Comparison of ENCODE assay signal across 1 cellular context in genomic region chr19:48993175-48994034, GRCh38.
TF ChIP-seq lines count a peak whose summit lies in the region.

GYS1 (minus strand) TSS chr19:48993309; CDS start chr19:48993112, 197 bp downstream.
RUVBL2 (plus strand) TSS chr19:48993887; CDS start chr19:48993912, 25 bp downstream.

TF ChIP-seq in K562, 482 proteins besides CTCF, POLR2A, EP300 and RAD21 (continued from another document and continues in another):
- TF ChIP-seq MLLT1 (IDR thresholded peaks at IDR 0.05) (peak in 1 of 2 experiments; percentile 47; a peak in 2 of 4 replicates), XRCC4 (IDR thresholded peaks at IDR 0.05; ENCODE audit: extremely low read depth, insufficient read depth, insufficient read length) (no peak), SRSF3 (IDR thresholded peaks at IDR 0.05; ENCODE audit: insufficient read depth, low read length) (no peak), ILF3 (IDR thresholded peaks at IDR 0.05; ENCODE audit: borderline replicate concordance) (no peak), ZBTB7A (IDR thresholded peaks at IDR 0.05; ENCODE audit: borderline replicate concordance, control insufficient read depth, low read depth, low read length) (peak; percentile 96; the same call in 1 of the 2 replicates), ZBTB11 (CRISPR knock-in tag; IDR thresholded peaks at IDR 0.05) (0 out of 6 replicates have a peak, but pooled peaks of 1 of the 3 experiments have one; percentile 24), CREB1 (IDR thresholded peaks at IDR 0.05) (peak; percentile 74), CREB1 (CRISPR knock-in tag; IDR thresholded peaks at IDR 0.05) (peak; percentile 85), MAZ (CRISPR knock-in tag; conservative IDR thresholded peaks at IDR 0.05 in 1 of 2, IDR thresholded peaks at IDR 0.05 in 1 of 2) (peak; percentile 95 to 96), ELF4 (CRISPR knock-in tag; IDR thresholded peaks at IDR 0.05) (0 out of 2 replicates have a peak, but pooled peaks have one; percentile 50), KLF16 (IDR thresholded peaks at IDR 0.05) (peak; percentile 74), DEAF1 (CRISPR knock-in tag; IDR thresholded peaks at IDR 0.05) (no peak), ZMIZ1 (IDR thresholded peaks at IDR 0.05; ENCODE audit: low read depth in 2 of 2, low read length in 2 of 2) (peak in 1 of 2 experiments; percentile 48; a peak in 1 of 4 replicates), ATF7 (IDR thresholded peaks at IDR 0.05) (peak; percentile 86), POLR2G (IDR thresholded peaks at IDR 0.05; ENCODE audit: low read depth, low read length) (peak; percentile 74), THAP12 (CRISPR knock-in tag; IDR thresholded peaks at IDR 0.05) (peak; percentile 53; the same call in 1 of the 2 replicates), ZNF184 (CRISPR knock-in tag; IDR thresholded peaks at IDR 0.05) (no peak), HNRNPK (IDR thresholded peaks at IDR 0.05; ENCODE audit: low read depth, low read length, poor library complexity, severe bottlenecking) (no peak), STAT5B (CRISPR knock-in tag; IDR thresholded peaks at IDR 0.05) (no peak), MBD1 (CRISPR knock-in tag; IDR thresholded peaks at IDR 0.05) (no peak), LCOR (CRISPR knock-in tag; IDR thresholded peaks at IDR 0.05) (no peak), ZBTB34 (CRISPR knock-in tag; IDR thresholded peaks at IDR 0.05) (no peak), ZFP1 (CRISPR knock-in tag; IDR thresholded peaks at IDR 0.05) (no peak), AFF4 (CRISPR knock-in tag; IDR thresholded peaks at IDR 0.05) (0 out of 2 replicates have a peak, but pooled peaks have one; percentile 19), TFAP4 (CRISPR knock-in tag; IDR thresholded peaks at IDR 0.05; ENCODE audit: borderline replicate concordance) (peak; percentile 71; the same call in 1 of the 2 replicates), ZBTB17 (CRISPR knock-in tag; IDR thresholded peaks at IDR 0.05) (no peak), ARID3A (IDR thresholded peaks at IDR 0.05; ENCODE audit: borderline replicate concordance, low read depth, low read length) (0 out of 2 replicates have a peak, but pooled peaks have one; percentile 20)
